8 cellular contexts compared by ENCODE assay signal in the genomic region with DNA sequence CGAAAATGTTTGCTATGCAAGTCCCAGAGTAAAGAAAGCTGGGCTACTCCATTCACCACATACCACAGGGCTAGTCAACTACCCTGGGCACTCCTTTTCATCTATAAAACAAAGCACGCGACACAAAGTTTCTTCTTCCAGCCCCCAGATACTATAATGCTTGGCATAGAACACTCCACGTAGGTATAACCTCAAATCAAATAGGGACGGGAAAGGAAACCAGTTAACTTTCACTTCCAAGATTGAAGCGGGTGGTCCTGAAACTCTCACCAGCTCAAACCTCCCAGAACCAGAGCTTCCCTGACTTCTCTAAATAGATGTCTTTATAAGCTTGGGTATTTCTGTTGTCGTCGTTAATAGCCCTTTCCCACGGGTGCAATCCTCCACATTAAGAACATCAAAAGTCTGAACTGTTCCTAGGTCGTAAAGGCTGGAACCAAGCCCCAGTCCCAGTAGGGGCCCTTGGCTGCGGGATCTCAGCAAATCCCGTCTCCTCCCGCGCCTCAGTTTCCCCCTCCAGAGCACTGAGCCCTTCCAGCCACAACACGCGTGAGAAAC. TPM values are rescaled to one million over a fixed set of nuclear protein-coding genes. Genes with fewer than 3 reads are reported as not detected.
DNase-seq lines count a peak whose midpoint lies in the region; ATAC-seq lines count a peak whose summit lies in the region.

No MANE protein-coding gene starts in this region.

- no peaks in the 10 kb centered on the region for H3K9me3 ChIP-seq in skeletal muscle tissue (ENCODE audit: control insufficient read depth in 3 of 3, low read length in 3 of 3)

- H3K27ac ChIP-seq in angular gyrus (ENCODE audit: low read depth, low read length) = peak overlapping the region; percentile 84
- H3K27ac ChIP-seq in skeletal muscle tissue (ENCODE audit: low read depth, low read length) = peak overlapping the region; percentile 94

- no peaks in the 10 kb centered on the region for H3K27me3 ChIP-seq in skeletal muscle tissue (ENCODE audit: control insufficient read depth in 3 of 3, insufficient read depth in 3 of 3, low read length in 3 of 3)

- peaks cover 5 to 15% (median 7%) of the 10 kb centered on the region in 3 donors for H3K4me1 ChIP-seq in skeletal muscle tissue (ENCODE audit: control insufficient read depth in 3 of 3, insufficient read depth in 3 of 3, low read length in 3 of 3)

- peaks cover 0 to under 1% (median under 1%) of the 10 kb centered on the region in 3 donors for H3K36me3 ChIP-seq in skeletal muscle tissue (ENCODE audit: control insufficient read depth in 3 of 3, insufficient read depth in 3 of 3, low read length in 3 of 3)

- peak; percentile 6 for ATAC-seq in HG02623 (IDR thresholded peaks at IDR 0.05; ENCODE audit: unreplicated experiment)

- DNase-seq in COLO829 (ENCODE audit: low spot score) (peak; percentile 10), COLO668 (lab: John Stamatoyannopoulos, UW; ENCODE audit: unreplicated experiment) (no peak), NCI-H187 treated with DMSO at 0.1 percent for 48 hours (lab: John Stamatoyannopoulos, UW) (no peak), DMS153 (lab: John Stamatoyannopoulos, UW) (no peak)

- H3K4me3 ChIP-seq in iPS-11a (ENCODE audit: low read depth, low read length) (peak overlapping the region; percentile 79), skeletal muscle tissue (ENCODE audit: low read length in 3 of 3) (peak overlapping the region; percentile 87 to 97 (median 93))

- peak overlapping the region; percentile 94 to 99 (median 98) for H3K9ac ChIP-seq in skeletal muscle tissue (ENCODE audit: low read depth in 1 of 3, low read length in 3 of 3)

RNA-seq across cellular contexts. Expression of a gene that starts 0.6 kb away (rescaled TPM):
- 90.3 TPM for total RNA-seq in skeletal muscle tissue

RNA-seq across cellular contexts. Expression of a gene that starts 46.3 kb away (rescaled TPM):
- total RNA-seq in skeletal muscle tissue = 26.6 TPM
